Comparison of ENCODE assay signal across 28 cellular contexts in genomic region chr15:24924153-24924552, GRCh38.
"Had no signal": no experiment of that assay in that cellular context is flagged by ENCODE, and none has a peak within 500 bp of the region (broad histone marks: within the 10 kb centered on the region; RNA-seq: fewer than 3 reads in every experiment).

No MANE protein-coding gene starts in this region.

- FAIRE-seq: islet of Langerhans, kidney, urothelium cell line had no signal

- H3K36me3 ChIP-seq: lower lobe of right lung, ovary, right atrium auricular region, stomach, tibial artery, upper lobe of right lung had no signal

- H3K27ac ChIP-seq: lower lobe of right lung, ovary, right atrium auricular region, skin epidermis, stomach, testis, tibial artery, upper lobe of right lung had no signal

- ATAC-seq: left colon; lower lobe of right lung; mucosa of descending colon; naive thymus-derived CD4-positive, alpha-beta T cell; natural killer cell treated with Interleukin-12 subunit alpha and Interleukin-12 subunit beta and Interleukin-15 and Interleukin-18, amount 100 ng/mL, for 72 hours; sciatic nerve; stimulated activated naive B cell treated with anti-CD40 and anti-IgM and Interleukin-4, amounts not matched to agents 10 μg/mL and 1 μg/mL and 100 μg/mL, for 72 hours; stimulated activated naive CD8-positive, alpha-beta T cell treated with anti-CD3 and anti-CD28 coated beads, Interleukin-15, Interleukin-2, amounts not matched to agents 100 U/mL and 50 U/mL, for 24 hours; upper lobe of right lung had no signal

- H3K4me1 ChIP-seq: lower lobe of right lung, right atrium auricular region, stomach, testis, tibial artery, upper lobe of right lung had no signal

- DNase-seq: hippocampal formation; immature natural killer cell; kidney; left colon; lower lobe of right lung; mammary epithelial cell; mesenchymal stem cell; midbrain; mucosa of descending colon; naive thymus-derived CD4-positive, alpha-beta T cell; ovary; stimulated activated CD4-positive, alpha-beta T cell treated with anti-CD3 and anti-CD28 coated beads, Interleukin-12 subunit alpha, Interleukin-12 subunit beta, amount 100 ng/mL, for 4 hours; stimulated activated CD4-positive, alpha-beta T cell treated with anti-CD3 and anti-CD28 coated beads, Interleukin-15, amount 100 ng/mL, for 24 hours; stimulated activated CD4-positive, alpha-beta T cell treated with anti-CD3 and anti-CD28 coated beads, Interleukin-2, amount 100 ng/mL, for 24 hours; stimulated activated CD4-positive, alpha-beta T cell treated with anti-CD3 and anti-CD28 coated beads, Interleukin-4, amount 100 ng/mL, for 1 hour; stimulated activated naive B cell treated with anti-CD40 and anti-IgM and Interleukin-4, amounts not matched to agents 10 μg/mL and 1 μg/mL and 100 μg/mL, for 72 hours; stimulated activated naive CD8-positive, alpha-beta T cell treated with anti-CD3 and anti-CD28 coated beads, Interleukin-15, Interleukin-2, amounts not matched to agents 100 U/mL and 50 U/mL, for 24 hours; stomach; testis; tibial artery; trophoblast cell; upper lobe of right lung had no signal

- H3K4me3 ChIP-seq: lower lobe of right lung, mucosa of descending colon, ovary, right atrium auricular region, skin epidermis, stomach, testis, tibial artery, upper lobe of right lung had no signal

- H3K27me3 ChIP-seq: ovary, right atrium auricular region, stomach, testis, tibial artery, upper lobe of right lung had no signal

- H3K9me3 ChIP-seq: lower lobe of right lung, ovary, right atrium auricular region, testis, tibial artery, upper lobe of right lung had no signal
